Comparison of ENCODE assay signal across 8 cellular contexts in the genomic region with DNA sequence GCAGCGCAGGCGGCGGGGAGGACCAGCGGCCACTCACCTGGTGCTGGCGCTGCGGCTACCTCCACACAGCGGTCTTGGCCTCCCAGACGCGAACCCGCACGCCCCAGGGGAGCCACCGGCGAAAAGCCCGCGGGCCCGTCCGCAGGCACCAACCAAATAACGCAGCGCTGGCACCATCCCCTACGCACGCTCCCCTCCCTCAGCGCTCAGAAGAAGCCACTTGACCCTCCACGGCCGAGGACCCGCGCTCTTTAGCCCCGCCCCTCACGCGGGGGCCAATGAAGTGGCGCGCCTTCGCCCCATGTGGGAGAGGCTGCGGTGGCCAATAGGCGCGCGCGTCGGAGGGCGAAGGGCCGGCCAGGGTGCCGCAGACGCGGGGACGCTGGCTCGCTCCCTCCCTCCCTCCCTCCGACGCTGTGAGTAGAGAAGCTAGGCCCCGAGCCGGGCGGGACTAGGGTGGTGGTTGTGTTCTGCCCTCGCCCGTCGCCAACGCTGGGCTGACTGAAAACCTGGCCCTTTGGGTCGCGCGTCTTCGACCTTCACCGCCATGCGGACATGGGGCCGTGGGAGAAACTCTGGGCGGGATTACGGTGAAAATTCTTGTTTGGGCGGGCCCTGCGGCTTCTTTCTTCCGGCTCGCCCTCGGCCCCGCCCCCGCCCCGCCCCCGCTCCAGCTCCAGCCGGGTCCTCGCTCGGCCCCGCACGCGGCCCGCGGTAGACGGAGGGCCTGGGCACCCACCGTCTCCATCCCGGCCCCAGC. TPM values are rescaled to one million over a fixed set of nuclear protein-coding genes. Genes with fewer than 3 reads are reported as not detected.
DNase-seq lines count a peak whose midpoint lies in the region; ATAC-seq and TF ChIP-seq lines count a peak whose summit lies in the region.

A gene with protein sequence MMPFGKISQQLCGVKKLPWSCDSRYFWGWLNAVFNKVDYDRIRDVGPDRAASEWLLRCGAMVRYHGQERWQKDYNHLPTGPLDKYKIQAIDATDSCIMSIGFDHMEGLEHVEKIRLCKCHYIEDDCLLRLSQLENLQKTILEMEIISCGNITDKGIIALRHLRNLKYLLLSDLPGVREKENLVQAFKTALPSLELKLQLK (plus strand): TSS at position 351 of the 760 bp plus-strand sequence. CDS start 9,164 bp downstream, outside the sequence.
A gene (minus strand): TSS at position 256 of the 760 bp plus-strand sequence. CDS start 79 bp downstream, at position 177.

- peaks cover 23 to 40% (median 28%) of the 10 kb centered on the region in 3 donors for H3K4me1 Mint-ChIP-seq in naive B cell
- peaks cover 49% of the 10 kb centered on the region for H3K4me1 Mint-ChIP-seq in stimulated activated memory B cell treated with anti-CD40 and anti-IgM and Interleukin-4, amounts not matched to agents 10 μg/mL and 1 μg/mL and 100 μg/mL, for 72 hours

- no peaks in the 10 kb centered on the region for H3K27me3 ChIP-seq in Peyer's patch
- H3K27me3 ChIP-seq in esophagus squamous epithelium: no peaks in the 10 kb centered on the region

- peak within 1 kb of the TSS; percentile 94 to 99 (median 96) for H3K27ac Mint-ChIP-seq in naive B cell
- H3K27ac Mint-ChIP-seq in stimulated activated memory B cell treated with anti-CD40 and anti-IgM and Interleukin-4, amounts not matched to agents 10 μg/mL and 1 μg/mL and 100 μg/mL, for 72 hours: peak within 1 kb of the TSS; percentile 92

- intact Hi-C loops in esophagus squamous epithelium (cut with DNase I): no loop called here

- no peaks in the 10 kb centered on the region for H3K9me3 Mint-ChIP-seq in naive B cell
- no peaks in the 10 kb centered on the region for H3K9me3 Mint-ChIP-seq in stimulated activated memory B cell treated with anti-CD40 and anti-IgM and Interleukin-4, amounts not matched to agents 10 μg/mL and 1 μg/mL and 100 μg/mL, for 72 hours

- H3K27ac ChIP-seq in Peyer's patch (peak within 1 kb of the TSS; percentile 88 to 96 (median 94)), esophagus squamous epithelium (peak within 1 kb of the TSS; percentile 92 to 98 (median 96))

- peak within 1 kb of the TSS; percentile 91 to 98 (median 96) for H3K4me3 Mint-ChIP-seq in naive B cell
- H3K4me3 Mint-ChIP-seq in stimulated activated memory B cell treated with anti-CD40 and anti-IgM and Interleukin-4, amounts not matched to agents 10 μg/mL and 1 μg/mL and 100 μg/mL, for 72 hours: peak within 1 kb of the TSS; percentile 88

- H3K36me3 Mint-ChIP-seq in naive B cell: no peaks in the 10 kb centered on the region
- peaks cover 21% of the 10 kb centered on the region for H3K36me3 Mint-ChIP-seq in stimulated activated memory B cell treated with anti-CD40 and anti-IgM and Interleukin-4, amounts not matched to agents 10 μg/mL and 1 μg/mL and 100 μg/mL, for 72 hours

- TF ChIP-seq CTCF in Peyer's patch (IDR thresholded peaks at IDR 0.05) (peak in 1 of 6 experiments; percentile 32), esophagus squamous epithelium (IDR thresholded peaks at IDR 0.05) (peak in 3 of 6 experiments; percentile 10 to 42 (median 35))

- peak; percentile 95 for ATAC-seq in GM21737 (IDR thresholded peaks at IDR 0.05; ENCODE audit: unreplicated experiment)
- ATAC-seq in naive B cell (ENCODE audit: low read depth in 2 of 2): peak; percentile 83 to 88
- ATAC-seq in stimulated activated memory B cell treated with anti-CD40 and anti-IgM and Interleukin-4, amounts not matched to agents 10 μg/mL and 1 μg/mL and 100 μg/mL, for 72 hours: peak; percentile 98

- H3K9me3 ChIP-seq in Peyer's patch (no peaks in the 10 kb centered on the region), esophagus squamous epithelium (no peaks in the 10 kb centered on the region)

- H3K36me3 ChIP-seq in Peyer's patch (peaks cover 0 to 5% (median 0%) of the 10 kb centered on the region in 3 donors), esophagus squamous epithelium (peaks cover 0 to 12% (median 0%) of the 10 kb centered on the region in 3 donors)

- DNase-seq in DMS79 (lab: John Stamatoyannopoulos, UW) (peak; percentile 97), KG1 (lab: John Stamatoyannopoulos, UW) (peak; percentile 91), Peyer's patch (peak; percentile 93 to 98 (median 97)), esophagus squamous epithelium (lab: John Stamatoyannopoulos, UW) (peak; percentile 80), naive B cell (peak; percentile 92)
- peak; percentile 94 to 95 for DNase-seq in activated T-cell treated with anti-CD3 and anti-CD28 coated beads, Interleukin-2, amount 50 U/mL, for 48 hours

- H3K4me1 ChIP-seq in Peyer's patch: peaks cover 4 to 14% (median 7%) of the 10 kb centered on the region in 4 donors
- peaks cover 13 to 25% (median 14%) of the 10 kb centered on the region in 3 donors for H3K4me1 ChIP-seq in esophagus squamous epithelium

- H3K4me3 ChIP-seq in Peyer's patch: peak within 1 kb of the TSS; percentile 56 to 82 (median 74)
- peak within 1 kb of the TSS; percentile 56 to 90 (median 80) for H3K4me3 ChIP-seq in esophagus squamous epithelium

- H3K27me3 Mint-ChIP-seq in naive B cell: no peaks in the 10 kb centered on the region
- no peaks in the 10 kb centered on the region for H3K27me3 Mint-ChIP-seq in stimulated activated memory B cell treated with anti-CD40 and anti-IgM and Interleukin-4, amounts not matched to agents 10 μg/mL and 1 μg/mL and 100 μg/mL, for 72 hours

- TF ChIP-seq POLR2A in Peyer's patch (IDR thresholded peaks at IDR 0.05) (peak; percentile 79 to 81), esophagus squamous epithelium (IDR thresholded peaks at IDR 0.05) (peak in 2 of 4 donors; percentile 50 to 83)

- 0% methylated on average over 16 of the region's 83 CpGs; no CpG with 5 or more reads in 1 of the 2 donors for WGBS in esophagus squamous epithelium, 2 donors

RNA-seq across cellular contexts. Expression of the first gene that starts in this region (rescaled TPM):
- total RNA-seq in Peyer's patch (10 to 100 TPM in 3 of 4 donors, 1 to 10 TPM in 1; 7.7 to 23.9 (median 15.7) TPM), esophagus squamous epithelium (10 to 100 TPM; 13.4 to 21.7 (median 16.6) TPM)
- polyA plus RNA-seq in naive B cell (ENCODE audit: low read depth in 6 of 6): 10 to 100 TPM; 19.4 to 32.4 (median 28.3) TPM

RNA-seq across cellular contexts. Expression of the second gene that starts in this region (rescaled TPM):
- 10 to 100 TPM in 1 of 4 donors, 1 to 10 TPM in 3; 4.6 to 29.7 (median 8.8) TPM for total RNA-seq in Peyer's patch
- 10 to 100 TPM in 2 of 4 donors, 1 to 10 TPM in 2; 6.5 to 14.2 (median 9.3) TPM for total RNA-seq in esophagus squamous epithelium
- polyA plus RNA-seq in naive B cell (ENCODE audit: low read depth in 6 of 6): 1 to 10 TPM in 5 of 6 donors, not detected in 1; 1.5 to 3.6 (median 2.2) TPM

Comparison
In these comparisons a context has a peak if more than half of its experiments do, and no peak if none do; other contexts are left out.
1. Peak in every context shown above with its lines: DNase-seq, ATAC-seq, H3K4me3 ChIP-seq and H3K27ac ChIP-seq.